Comparison of ENCODE assay signal across 9 cellular contexts in the genomic region with DNA sequence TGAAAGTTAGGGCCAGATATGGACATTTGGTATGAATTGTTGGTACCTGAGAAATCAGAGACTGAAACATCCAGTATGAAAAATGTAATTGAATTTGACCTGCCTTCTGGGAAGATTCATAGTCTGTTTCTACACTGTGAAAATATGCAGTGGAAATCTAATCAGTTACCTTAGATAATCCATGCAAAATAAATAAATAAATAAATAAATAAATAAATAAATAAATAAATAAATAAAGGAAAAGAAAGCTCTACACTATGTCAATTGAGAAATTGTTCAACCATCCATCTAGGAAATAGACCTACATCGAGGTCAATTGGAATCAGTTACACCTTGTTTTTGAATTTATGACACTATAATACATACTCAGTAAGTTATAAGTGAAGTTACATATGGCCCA.
"Had no signal": no experiment of that assay in that cellular context is flagged by ENCODE, and none has a peak within 500 bp of the region (broad histone marks: within the 10 kb centered on the region; RNA-seq: fewer than 3 reads in every experiment).

No MANE protein-coding gene starts in this region.

- H3K4me2 ChIP-seq: KMS-11 had no signal

- DNase-seq: IMR-90, Karpas-422, KBM-7, KG1 had no signal

- H3K27ac ChIP-seq: HL-60, KMS-11 had no signal

- H3K4me3 ChIP-seq: K562 had no signal

- ATAC-seq: HepG2, K562 had no signal

- FAIRE-seq: HepG2, HTR-8/SVneo, K562 had no signal
